In genomic region chr13:55948175-55948574, GRCh38 we compare ENCODE assay signal across 28 cellular contexts.
DNase-seq lines count a peak whose midpoint lies in the region; ATAC-seq, FAIRE-seq and TF ChIP-seq lines count a peak whose summit lies in the region.
"Had no signal": no experiment of that assay in that cellular context is flagged by ENCODE, and none has a peak within 500 bp of the region (broad histone marks: within the 10 kb centered on the region; RNA-seq: fewer than 3 reads in every experiment).

No MANE protein-coding gene starts in this region.

- DNase-seq in ELF-1 (ENCODE audit: low read depth, low spot score) (peak; percentile 31), chondrocyte (ENCODE audit: low spot score) (peak; percentile 53), kidney (peak; percentile 39), upper lobe of right lung (peak; percentile 41), caudate nucleus (lab: John Stamatoyannopoulos, UW) (no peak), nucleus accumbens (lab: John Stamatoyannopoulos, UW) (no peak), progenitor cell of endocrine pancreas (ENCODE audit: low spot score, unreplicated experiment) (no peak)
- DNase-seq: 8988T; ACHN; BE2C; C1 segment of cervical spinal cord; CD4-positive, alpha-beta memory T cell; CD4-positive, CD25-positive, alpha-beta regulatory T cell; CD8-positive, alpha-beta memory T cell; COR-L47; DMS 273 treated with DMSO at 0.1 percent for 48 hours; DMS153; DMS53; DMS79; DND-41; EL; GF-D8 had no signal

- H3K27ac Mint-ChIP-seq in chondrocyte (ENCODE audit: unreplicated experiment), result no peak overlapping the region
- H3K27ac Mint-ChIP-seq in progenitor cell of endocrine pancreas, result no peak overlapping the region
- H3K27ac Mint-ChIP-seq: CD14-positive monocyte; CD4-positive, alpha-beta memory T cell; CD4-positive, CD25-positive, alpha-beta regulatory T cell; CD8-positive, alpha-beta memory T cell had no signal

- peaks cover 0 to 4% of the 10 kb centered on the region in 2 donors for H3K9me3 ChIP-seq in kidney (ENCODE audit: control insufficient read depth in 1 of 2, low read length in 2 of 2)
- no peaks in the 10 kb centered on the region for H3K9me3 ChIP-seq in upper lobe of right lung
- H3K9me3 ChIP-seq: BE2C, BLaER1 had no signal

- no peak for FAIRE-seq in kidney (lab: Jason Lieb, UNC)
- FAIRE-seq: A204.1, G401.6, GM12891, GM19239 had no signal

- H3K4me1 Mint-ChIP-seq in chondrocyte (ENCODE audit: low read depth) (no peaks in the 10 kb centered on the region), progenitor cell of endocrine pancreas (ENCODE audit: low read depth) (peaks cover 2% of the 10 kb centered on the region)
- H3K4me1 Mint-ChIP-seq: CD14-positive monocyte; CD4-positive, alpha-beta memory T cell; CD4-positive, CD25-positive, alpha-beta regulatory T cell; CD8-positive, alpha-beta memory T cell had no signal

- H3K9ac ChIP-seq in kidney (ENCODE audit: low read length in 2 of 2), result no peak overlapping the region
- H3K9ac ChIP-seq: BLaER1 had no signal

- no peak for ATAC-seq in upper lobe of right lung

- H3K4me3 ChIP-seq in kidney (ENCODE audit: low read length in 2 of 2) (no peak overlapping the region), upper lobe of right lung (no peak overlapping the region)
- H3K4me3 ChIP-seq: BLaER1 had no signal

- no peak overlapping the region for H3K27ac ChIP-seq in kidney (ENCODE audit: low read depth in 2 of 2, low read length in 2 of 2)
- no peak overlapping the region for H3K27ac ChIP-seq in upper lobe of right lung
- H3K27ac ChIP-seq in caudate nucleus (ENCODE audit: low read depth, low read length), result no peak overlapping the region
- H3K27ac ChIP-seq: BLaER1 had no signal

- TF ChIP-seq CTCF in chondrocyte (IDR thresholded peaks at IDR 0.05) (no peak), kidney (IDR thresholded peaks at IDR 0.05; ENCODE audit: borderline replicate concordance, extremely low read depth, insufficient read depth) (no peak), upper lobe of right lung (IDR thresholded peaks at IDR 0.05) (no peak), progenitor cell of endocrine pancreas (IDR thresholded peaks at IDR 0.05; ENCODE audit: unreplicated experiment) (no peak)

- intact Hi-C loops in kidney (cut with DNase I), result no loop called here
- intact Hi-C loops in upper lobe of right lung (cut with DNase I), result no loop called here

- H3K36me3 ChIP-seq in kidney (ENCODE audit: control insufficient read depth in 1 of 2, insufficient read depth in 2 of 2, low read length in 2 of 2), result no peaks in the 10 kb centered on the region
- no peaks in the 10 kb centered on the region for H3K36me3 ChIP-seq in upper lobe of right lung
- H3K36me3 ChIP-seq: BE2C, BLaER1 had no signal

- no peaks in the 10 kb centered on the region for H3K27me3 Mint-ChIP-seq in chondrocyte (ENCODE audit: low read depth)
- H3K27me3 Mint-ChIP-seq in progenitor cell of endocrine pancreas, result no peaks in the 10 kb centered on the region
- H3K27me3 Mint-ChIP-seq: CD4-positive, alpha-beta memory T cell; CD4-positive, CD25-positive, alpha-beta regulatory T cell; CD8-positive, alpha-beta memory T cell had no signal

- no peaks in the 10 kb centered on the region for H3K27me3 ChIP-seq in upper lobe of right lung
- H3K27me3 ChIP-seq: BE2C, BLaER1 had no signal

- H3K4me1 ChIP-seq in kidney (ENCODE audit: control insufficient read depth in 1 of 2, insufficient read depth in 1 of 2, low read depth in 1 of 2, low read length in 2 of 2) (no peaks in the 10 kb centered on the region), upper lobe of right lung (no peaks in the 10 kb centered on the region)
- H3K4me1 ChIP-seq: BE2C, BLaER1 had no signal

- H3K9me3 Mint-ChIP-seq in chondrocyte (ENCODE audit: low read depth) (peaks cover 15% of the 10 kb centered on the region), progenitor cell of endocrine pancreas (ENCODE audit: low read depth) (peaks cover 17% of the 10 kb centered on the region)

- H3K36me3 Mint-ChIP-seq in chondrocyte (ENCODE audit: low read depth) (no peaks in the 10 kb centered on the region), progenitor cell of endocrine pancreas (ENCODE audit: insufficient read depth) (no peaks in the 10 kb centered on the region)
- H3K36me3 Mint-ChIP-seq: CD14-positive monocyte; CD4-positive, alpha-beta memory T cell; CD4-positive, CD25-positive, alpha-beta regulatory T cell; CD8-positive, alpha-beta memory T cell had no signal

- H3K4me3 Mint-ChIP-seq in chondrocyte (ENCODE audit: unreplicated experiment) (no peak overlapping the region), progenitor cell of endocrine pancreas (ENCODE audit: low read depth) (no peak overlapping the region)
- H3K4me3 Mint-ChIP-seq: CD14-positive monocyte; CD4-positive, alpha-beta memory T cell; CD4-positive, CD25-positive, alpha-beta regulatory T cell; CD8-positive, alpha-beta memory T cell had no signal

Comparison
In these comparisons a context has a peak if more than half of its experiments do, and no peak if none do; other contexts are left out.
1. DNase-seq: peak in ELF-1 (single experiment), chondrocyte (single experiment), kidney (single experiment) and upper lobe of right lung (single experiment); none in caudate nucleus (0 of 61), nucleus accumbens (0 of 56) and progenitor cell of endocrine pancreas (single experiment).